In the genomic region with DNA sequence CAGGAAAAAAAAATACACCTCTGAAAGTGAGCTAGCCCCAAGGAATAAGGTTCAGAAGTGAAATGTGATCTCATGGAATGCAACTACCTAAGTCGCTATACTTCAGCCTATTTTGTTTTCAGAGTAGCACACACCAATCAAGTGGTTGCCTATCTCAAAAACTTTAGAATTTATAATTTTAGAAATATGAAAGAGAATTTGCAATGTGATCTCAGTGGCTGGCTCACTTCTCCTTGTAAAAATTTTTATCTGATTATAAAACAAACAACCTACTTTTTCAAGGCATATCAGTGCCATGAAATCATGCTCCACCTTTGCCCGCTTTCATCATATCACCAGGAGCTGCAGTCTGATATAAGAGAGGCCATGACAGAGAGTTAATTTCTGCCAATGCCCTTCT, we compare ENCODE assay signal across 17 cellular contexts. TPM values are rescaled to one million over a fixed set of nuclear protein-coding genes. Genes with fewer than 3 reads are reported as not detected.
"Had no signal": no experiment of that assay in that cellular context is flagged by ENCODE, and none has a peak within 500 bp of the region (broad histone marks: within the 10 kb centered on the region; RNA-seq: fewer than 3 reads in every experiment).

No MANE protein-coding gene starts in this region.

- DNase-seq: activated B cell treated with CpG ODN at 0.5 μM for 24 hours; activated CD4-positive, alpha-beta T cell treated with anti-CD3 and anti-CD28 coated beads for 48 hours; activated CD8-positive, alpha-beta memory T cell treated with anti-CD3 and anti-CD28 coated beads, Interleukin-2, amount 50 U/mL, for 48 hours; activated CD8-positive, alpha-beta T cell treated with anti-CD3 and anti-CD28 coated beads for 36 hours; activated gamma-delta T cell treated with Interleukin-2 at 50 U/mL for 16 hours; activated naive CD8-positive, alpha-beta T cell treated with anti-CD3 and anti-CD28 coated beads for 36 hours; activated T-cell treated with anti-CD3 and anti-CD28 coated beads, Interleukin-2, amount 50 U/mL, for 72 hours; amygdala; effector memory CD4-positive, alpha-beta T cell; foreskin melanocyte; mammary epithelial cell; naive thymus-derived CD8-positive, alpha-beta T cell; T-helper 2 cell; thyroid gland had no signal

- H3K4me1 Mint-ChIP-seq: activated B cell treated with CpG ODN at 0.5 μM for 24 hours; naive thymus-derived CD8-positive, alpha-beta T cell had no signal

- H3K27ac ChIP-seq: epithelial cell of prostate, thyroid gland had no signal

- H3K36me3 ChIP-seq: thyroid gland had no signal

- H3K27me3 Mint-ChIP-seq: brain had no signal

- H3K4me3 Mint-ChIP-seq: activated B cell treated with CpG ODN at 0.5 μM for 24 hours; activated CD8-positive, alpha-beta T cell treated with anti-CD3 and anti-CD28 coated beads for 36 hours; activated naive CD8-positive, alpha-beta T cell treated with anti-CD3 and anti-CD28 coated beads for 36 hours; activated T-cell treated with anti-CD3 and anti-CD28 coated beads, Interleukin-2, amount 50 U/mL, for 72 hours; brain; naive thymus-derived CD8-positive, alpha-beta T cell; stimulated activated effector memory CD8-positive, alpha-beta T cell treated with anti-CD3 and anti-CD28 coated beads, Interleukin-12 subunit alpha, Interleukin-12 subunit beta, amount 100 ng/mL, for 72 hours had no signal

- H3K4me3 ChIP-seq: thyroid gland had no signal

- ATAC-seq: activated CD8-positive, alpha-beta T cell treated with anti-CD3 and anti-CD28 coated beads for 36 hours; activated T-cell treated with anti-CD3 and anti-CD28 coated beads, Interleukin-2, amount 50 U/mL, for 72 hours; naive thymus-derived CD8-positive, alpha-beta T cell; stimulated activated effector memory CD8-positive, alpha-beta T cell treated with anti-CD3 and anti-CD28 coated beads, Interleukin-12 subunit alpha, Interleukin-12 subunit beta, amount 100 ng/mL, for 72 hours had no signal

- H3K27me3 ChIP-seq: thyroid gland had no signal

- H3K27ac Mint-ChIP-seq: activated B cell treated with CpG ODN at 0.5 μM for 24 hours; activated CD8-positive, alpha-beta T cell treated with anti-CD3 and anti-CD28 coated beads for 36 hours; activated naive CD8-positive, alpha-beta T cell treated with anti-CD3 and anti-CD28 coated beads for 36 hours; activated T-cell treated with anti-CD3 and anti-CD28 coated beads, Interleukin-2, amount 50 U/mL, for 72 hours; brain; naive thymus-derived CD8-positive, alpha-beta T cell; stimulated activated effector memory CD8-positive, alpha-beta T cell treated with anti-CD3 and anti-CD28 coated beads, Interleukin-12 subunit alpha, Interleukin-12 subunit beta, amount 100 ng/mL, for 72 hours had no signal

- H3K9me3 Mint-ChIP-seq: activated B cell treated with CpG ODN at 0.5 μM for 24 hours; activated CD8-positive, alpha-beta T cell treated with anti-CD3 and anti-CD28 coated beads for 36 hours; activated naive CD8-positive, alpha-beta T cell treated with anti-CD3 and anti-CD28 coated beads for 36 hours; activated T-cell treated with anti-CD3 and anti-CD28 coated beads, Interleukin-2, amount 50 U/mL, for 72 hours; brain; naive thymus-derived CD8-positive, alpha-beta T cell; stimulated activated effector memory CD8-positive, alpha-beta T cell treated with anti-CD3 and anti-CD28 coated beads, Interleukin-12 subunit alpha, Interleukin-12 subunit beta, amount 100 ng/mL, for 72 hours had no signal

- H3K36me3 Mint-ChIP-seq: activated naive CD8-positive, alpha-beta T cell treated with anti-CD3 and anti-CD28 coated beads for 36 hours; brain; naive thymus-derived CD8-positive, alpha-beta T cell; stimulated activated effector memory CD8-positive, alpha-beta T cell treated with anti-CD3 and anti-CD28 coated beads, Interleukin-12 subunit alpha, Interleukin-12 subunit beta, amount 100 ng/mL, for 72 hours had no signal

- H3K9me3 ChIP-seq: thyroid gland had no signal

RNA-seq across cellular contexts. Expression of gene CLDN11, which starts 47.3 kb away (rescaled TPM):
- total RNA-seq: activated CD8-positive, alpha-beta T cell treated with anti-CD3 and anti-CD28 coated beads for 36 hours; activated naive CD8-positive, alpha-beta T cell treated with anti-CD3 and anti-CD28 coated beads for 36 hours; activated T-cell treated with anti-CD3 and anti-CD28 coated beads, Interleukin-2, amount 50 U/mL, for 72 hours had no signal
- polyA plus RNA-seq: naive thymus-derived CD8-positive, alpha-beta T cell had no signal
